In the genomic region with DNA sequence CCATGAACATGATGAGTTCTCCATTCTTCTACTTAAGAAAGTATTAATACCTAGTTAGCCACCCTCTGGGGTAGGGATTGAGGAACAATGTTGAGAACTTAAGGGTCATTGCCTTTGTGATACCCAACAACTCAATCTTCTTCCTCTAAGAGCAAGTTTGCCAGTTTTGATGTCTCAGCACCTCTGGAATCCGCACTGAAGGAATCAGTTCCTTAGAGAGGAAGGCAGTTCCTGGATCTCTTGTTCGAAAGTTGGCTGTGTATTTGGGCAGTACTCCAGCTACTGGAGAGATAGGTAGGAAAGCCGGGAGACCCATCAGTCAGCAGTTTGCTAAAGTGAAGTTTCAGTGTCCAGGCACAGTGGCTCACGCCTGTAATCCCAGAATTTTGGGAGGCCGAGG, we compare ENCODE assay signal across 1 cellular context.
A peak's percentile ranks its signal among the peaks of the same experiment; 100 is the strongest.
TF ChIP-seq lines count a peak whose summit lies in the region.

No MANE protein-coding gene starts in this region.

TF ChIP-seq in K562, 482 proteins besides CTCF, POLR2A, EP300 and RAD21:
- TF ChIP-seq ERF (CRISPR knock-in tag; IDR thresholded peaks at IDR 0.05) (no peak), ZNF316 (IDR thresholded peaks at IDR 0.05) (0 out of 2 replicates have a peak, but pooled peaks have one; percentile 12)
TF ChIP-seq in K562: peak in this region for 1.
